ENCODE assay signal across 15 cellular contexts in the genomic region with DNA sequence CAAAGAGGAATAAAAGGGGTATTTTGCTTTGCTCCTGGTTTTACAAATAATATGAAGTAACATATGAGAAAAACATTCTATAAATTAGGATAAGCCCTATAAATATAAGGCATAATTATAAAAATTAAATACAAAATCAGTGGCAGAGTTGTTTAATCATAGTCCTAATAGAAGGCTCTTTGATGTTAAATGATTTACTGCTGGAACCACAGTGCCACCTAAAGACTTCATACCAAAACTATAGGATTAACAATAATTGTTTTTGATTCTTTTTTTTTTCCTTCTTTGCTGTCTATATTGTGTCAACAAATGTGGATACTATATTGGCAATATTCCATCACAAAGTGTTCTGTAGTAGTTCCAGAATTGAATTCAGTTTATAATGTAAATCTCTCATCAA.
A peak's percentile ranks its signal among the peaks of the same experiment; 100 is the strongest.
DNase-seq lines count a peak whose midpoint lies in the region; ATAC-seq and TF ChIP-seq lines count a peak whose summit lies in the region.
"Had no signal": no experiment of that assay in that cellular context is flagged by ENCODE, and none has a peak within 500 bp of the region (broad histone marks: within the 10 kb centered on the region; RNA-seq: fewer than 3 reads in every experiment).

No MANE protein-coding gene starts in this region.

- H3K9me3 Mint-ChIP-seq in activated T-cell treated with anti-CD3 and anti-CD28 coated beads, Interleukin-2, amount 50 U/mL, for 72 hours = no peaks in the 10 kb centered on the region
- H3K9me3 Mint-ChIP-seq: activated naive CD8-positive, alpha-beta T cell treated with anti-CD3 and anti-CD28 coated beads for 36 hours; CD4-positive, alpha-beta memory T cell; memory B cell had no signal

- no peaks in the 10 kb centered on the region for H3K9me2 ChIP-seq in Karpas-422 (replicated peaks; ENCODE audit: insufficient read depth, low read length)
- no peaks in the 10 kb centered on the region for H3K9me2 ChIP-seq in OCI-LY7 (ENCODE audit: insufficient read depth, low read length)

- ATAC-seq in foreskin keratinocyte (peak; percentile 31), HG03045 (IDR thresholded peaks at IDR 0.05; ENCODE audit: unreplicated experiment) (no peak), GM21529 (IDR thresholded peaks at IDR 0.05; ENCODE audit: unreplicated experiment) (no peak), HG03039 (IDR thresholded peaks at IDR 0.05; ENCODE audit: unreplicated experiment) (no peak)
- ATAC-seq in activated T-cell treated with anti-CD3 and anti-CD28 coated beads, Interleukin-2, amount 50 U/mL, for 72 hours (replicated peaks in 1 of 2) = no peak
- ATAC-seq: activated CD8-positive, alpha-beta memory T cell treated with anti-CD3 and anti-CD28 coated beads, Interleukin-2, amount 10 ng/mL, durations not matched to agents 7 days and 5 days had no signal

- H3K9ac ChIP-seq in Karpas-422 (ENCODE audit: low read length) = no peak overlapping the region

- H3K4me1 ChIP-seq in Karpas-422 (ENCODE audit: low read length) (no peaks in the 10 kb centered on the region), OCI-LY7 (ENCODE audit: insufficient read depth, low read length, poor library complexity, severe bottlenecking) (no peaks in the 10 kb centered on the region), foreskin keratinocyte (no peaks in the 10 kb centered on the region)
- H3K4me1 ChIP-seq: thyroid gland had no signal

- no peak overlapping the region for H3K4me3 Mint-ChIP-seq in activated T-cell treated with anti-CD3 and anti-CD28 coated beads, Interleukin-2, amount 50 U/mL, for 72 hours
- H3K4me3 Mint-ChIP-seq: activated CD8-positive, alpha-beta memory T cell treated with anti-CD3 and anti-CD28 coated beads, Interleukin-2, amount 10 ng/mL, durations not matched to agents 7 days and 5 days; activated naive CD8-positive, alpha-beta T cell treated with anti-CD3 and anti-CD28 coated beads for 36 hours; CD4-positive, alpha-beta memory T cell; memory B cell had no signal

- H3K79me2 ChIP-seq in Karpas-422 (ENCODE audit: low read length) (no peaks in the 10 kb centered on the region), OCI-LY7 (ENCODE audit: insufficient read depth, low read depth, low read length) (no peaks in the 10 kb centered on the region)

- intact Hi-C loops in OCI-LY7 (cut with micrococcal nuclease; ENCODE audit: unreplicated experiment) = no loop called here

- peak; percentile 51 for TF ChIP-seq CTCF in OCI-LY7 (conservative IDR thresholded peaks at IDR 0.05; ENCODE audit: low read length)
- peak; percentile 60 for TF ChIP-seq CTCF in foreskin keratinocyte (conservative IDR thresholded peaks at IDR 0.05)

- no peaks in the 10 kb centered on the region for H3K9me3 ChIP-seq in Karpas-422 (ENCODE audit: low read length)
- H3K9me3 ChIP-seq in OCI-LY7 (ENCODE audit: low read length) = no peaks in the 10 kb centered on the region

- DNase-seq in DMS 273 (lab: John Stamatoyannopoulos, UW; ENCODE audit: unreplicated experiment) (peak; percentile 48), Karpas-422 (peak; percentile 49), OCI-LY7 (ENCODE audit: low spot score) (no peak), foreskin keratinocyte (peak in 1 of 2 donors; percentile 24)
- DNase-seq in activated T-cell treated with anti-CD3 and anti-CD28 coated beads, Interleukin-2, amount 50 U/mL, for 72 hours = no peak
- DNase-seq: activated CD8-positive, alpha-beta memory T cell treated with anti-CD3 and anti-CD28 coated beads, Interleukin-2, amount 10 ng/mL, durations not matched to agents 7 days and 5 days; activated naive CD8-positive, alpha-beta T cell treated with anti-CD3 and anti-CD28 coated beads for 36 hours; CD4-positive, alpha-beta memory T cell; head of caudate nucleus; T-helper 9 cell; thyroid gland had no signal

- no peaks in the 10 kb centered on the region for H3K36me3 Mint-ChIP-seq in activated T-cell treated with anti-CD3 and anti-CD28 coated beads, Interleukin-2, amount 50 U/mL, for 72 hours (ENCODE audit: insufficient read depth in 2 of 2)
- H3K36me3 Mint-ChIP-seq: activated CD8-positive, alpha-beta memory T cell treated with anti-CD3 and anti-CD28 coated beads, Interleukin-2, amount 10 ng/mL, durations not matched to agents 7 days and 5 days; activated naive CD8-positive, alpha-beta T cell treated with anti-CD3 and anti-CD28 coated beads for 36 hours; CD4-positive, alpha-beta memory T cell; memory B cell had no signal

- H3K27ac ChIP-seq in Karpas-422 (ENCODE audit: low read length) (no peak overlapping the region), OCI-LY7 (ENCODE audit: low read depth, low read length, poor library complexity, severe bottlenecking) (no peak overlapping the region), foreskin keratinocyte (no peak overlapping the region)
- H3K27ac ChIP-seq: thyroid gland had no signal

- H2AFZ ChIP-seq in Karpas-422 (ENCODE audit: low read length) (no peak overlapping the region), OCI-LY7 (ENCODE audit: low read length) (no peak overlapping the region)

- H4K20me1 ChIP-seq in Karpas-422 (ENCODE audit: insufficient read depth, low read depth, low read length) (no peaks in the 10 kb centered on the region), OCI-LY7 (ENCODE audit: insufficient read depth, low read length) (no peaks in the 10 kb centered on the region)

- no peak overlapping the region for H3K27ac Mint-ChIP-seq in activated T-cell treated with anti-CD3 and anti-CD28 coated beads, Interleukin-2, amount 50 U/mL, for 72 hours
- H3K27ac Mint-ChIP-seq: activated CD8-positive, alpha-beta memory T cell treated with anti-CD3 and anti-CD28 coated beads, Interleukin-2, amount 10 ng/mL, durations not matched to agents 7 days and 5 days; activated naive CD8-positive, alpha-beta T cell treated with anti-CD3 and anti-CD28 coated beads for 36 hours; CD4-positive, alpha-beta memory T cell; memory B cell had no signal

- CTCF ChIA-PET in OCI-LY7 (lab: Charles Lee; ENCODE audit: unreplicated experiment) = no interaction called here

- H3K27me3 ChIP-seq in Karpas-422 (ENCODE audit: low read length) = no peaks in the 10 kb centered on the region
- H3K27me3 ChIP-seq in foreskin keratinocyte = no peaks in the 10 kb centered on the region
- H3K27me3 ChIP-seq: thyroid gland had no signal

- H3K4me2 ChIP-seq in Karpas-422 (ENCODE audit: low read depth, low read length, poor library complexity, severe bottlenecking) (no peak overlapping the region), OCI-LY7 (ENCODE audit: low read length) (no peak overlapping the region)

- BruUV-seq in OCI-LY7 (replicated peaks; lab: Mats Ljungman, UMichigan) = no TSS peak

- H3K4me3 ChIP-seq in Karpas-422 (ENCODE audit: low read length) (no peak overlapping the region), OCI-LY7 (ENCODE audit: low read depth, low read length, poor library complexity, severe bottlenecking) (no peak overlapping the region)
- H3K4me3 ChIP-seq: thyroid gland had no signal

- H3K4me1 Mint-ChIP-seq in activated T-cell treated with anti-CD3 and anti-CD28 coated beads, Interleukin-2, amount 50 U/mL, for 72 hours (ENCODE audit: low read depth) = no peaks in the 10 kb centered on the region
- H3K4me1 Mint-ChIP-seq: activated CD8-positive, alpha-beta memory T cell treated with anti-CD3 and anti-CD28 coated beads, Interleukin-2, amount 10 ng/mL, durations not matched to agents 7 days and 5 days; activated naive CD8-positive, alpha-beta T cell treated with anti-CD3 and anti-CD28 coated beads for 36 hours; CD4-positive, alpha-beta memory T cell; memory B cell had no signal

- POLR2A ChIA-PET in OCI-LY7 (lab: Charles Lee) = no interaction called here

- H3K36me3 ChIP-seq in Karpas-422 (ENCODE audit: insufficient read depth, low read length) = no peaks in the 10 kb centered on the region
- H3K36me3 ChIP-seq in OCI-LY7 (ENCODE audit: insufficient read depth, low read length) = no peaks in the 10 kb centered on the region
- H3K36me3 ChIP-seq: thyroid gland had no signal

- no peaks in the 10 kb centered on the region for H3K27me3 Mint-ChIP-seq in activated T-cell treated with anti-CD3 and anti-CD28 coated beads, Interleukin-2, amount 50 U/mL, for 72 hours (ENCODE audit: low read depth)
- H3K27me3 Mint-ChIP-seq: activated CD8-positive, alpha-beta memory T cell treated with anti-CD3 and anti-CD28 coated beads, Interleukin-2, amount 10 ng/mL, durations not matched to agents 7 days and 5 days; activated naive CD8-positive, alpha-beta T cell treated with anti-CD3 and anti-CD28 coated beads for 36 hours; CD4-positive, alpha-beta memory T cell; memory B cell had no signal

Comparison
In these comparisons a context has a peak if more than half of its experiments do, and no peak if none do; other contexts are left out.
1. DNase-seq: peak in DMS 273 (single experiment) and Karpas-422 (single experiment); none in OCI-LY7 (single experiment) and activated T-cell treated with anti-CD3 and anti-CD28 coated beads, Interleukin-2, amount 50 U/mL, for 72 hours (0 of 2).